In genomic region chr5:75335952-75336624, GRCh38 we compare ENCODE assay signal across 8 cellular contexts. TPM values are rescaled to one million over a fixed set of nuclear protein-coding genes. Genes with fewer than 3 reads are reported as not detected.
DNase-seq lines count a peak whose midpoint lies in the region; ATAC-seq, FAIRE-seq and TF ChIP-seq lines count a peak whose summit lies in the region.

No MANE protein-coding gene starts in this region.

- H3K27me3 Mint-ChIP-seq in stimulated activated memory B cell treated with anti-CD40 and anti-IgM and Interleukin-4, amounts not matched to agents 10 μg/mL and 1 μg/mL and 100 μg/mL, for 72 hours, result no peaks in the 10 kb centered on the region

- peaks cover 0 to 6% of the 10 kb centered on the region in 2 donors for H3K4me1 ChIP-seq in kidney (ENCODE audit: control insufficient read depth in 1 of 2, insufficient read depth in 1 of 2, low read depth in 1 of 2, low read length in 2 of 2)

- peak overlapping the region; percentile 90 to 91 for H3K4me3 ChIP-seq in kidney (ENCODE audit: low read length in 2 of 2)

- intact Hi-C loops in kidney (cut with DNase I), result no loop called here

- no peaks in the 10 kb centered on the region for H3K9me3 ChIP-seq in kidney (ENCODE audit: control insufficient read depth in 1 of 2, low read length in 2 of 2)

- peaks cover 12% of the 10 kb centered on the region for H3K36me3 Mint-ChIP-seq in stimulated activated memory B cell treated with anti-CD40 and anti-IgM and Interleukin-4, amounts not matched to agents 10 μg/mL and 1 μg/mL and 100 μg/mL, for 72 hours

- H3K4me3 Mint-ChIP-seq in stimulated activated memory B cell treated with anti-CD40 and anti-IgM and Interleukin-4, amounts not matched to agents 10 μg/mL and 1 μg/mL and 100 μg/mL, for 72 hours, result no peak overlapping the region

- DNase-seq in NCI-H1436 (lab: John Stamatoyannopoulos, UW) (peak; percentile 56), NCI-H1436 treated with DMSO at 0.1 percent for 48 hours (lab: John Stamatoyannopoulos, UW) (no peak), NCI-H82 treated with DMSO at 0.1 percent for 48 hours (lab: John Stamatoyannopoulos, UW; ENCODE audit: unreplicated experiment) (peak; percentile 79), caudate nucleus (lab: John Stamatoyannopoulos, UW) (peak in 8 of 61 donors; percentile 24 to 73 (median 56)), kidney (no peak), cortex of kidney (lab: John Stamatoyannopoulos, UW) (no peak)

- peak; percentile 3 for ATAC-seq in HG03378 (IDR thresholded peaks at IDR 0.05; ENCODE audit: unreplicated experiment)
- ATAC-seq in stimulated activated memory B cell treated with anti-CD40 and anti-IgM and Interleukin-4, amounts not matched to agents 10 μg/mL and 1 μg/mL and 100 μg/mL, for 72 hours, result peak; percentile 0

- no peaks in the 10 kb centered on the region for H3K9me3 Mint-ChIP-seq in stimulated activated memory B cell treated with anti-CD40 and anti-IgM and Interleukin-4, amounts not matched to agents 10 μg/mL and 1 μg/mL and 100 μg/mL, for 72 hours

- H3K9ac ChIP-seq in kidney (ENCODE audit: low read length in 2 of 2), result peak overlapping the region; percentile 83 to 84

- H3K36me3 ChIP-seq in kidney (ENCODE audit: control insufficient read depth in 1 of 2, insufficient read depth in 2 of 2, low read length in 2 of 2), result no peaks in the 10 kb centered on the region

- H3K27ac Mint-ChIP-seq in stimulated activated memory B cell treated with anti-CD40 and anti-IgM and Interleukin-4, amounts not matched to agents 10 μg/mL and 1 μg/mL and 100 μg/mL, for 72 hours, result no peak overlapping the region

- peaks cover 20% of the 10 kb centered on the region for H3K4me1 Mint-ChIP-seq in stimulated activated memory B cell treated with anti-CD40 and anti-IgM and Interleukin-4, amounts not matched to agents 10 μg/mL and 1 μg/mL and 100 μg/mL, for 72 hours

- H3K27ac ChIP-seq in caudate nucleus (ENCODE audit: low read depth, low read length) (peak overlapping the region; percentile 83), kidney (ENCODE audit: low read depth in 2 of 2, low read length in 2 of 2) (peak overlapping the region; percentile 83 to 88)

- no peak for FAIRE-seq in kidney (lab: Jason Lieb, UNC)

- peak; percentile 43 for TF ChIP-seq CTCF in kidney (IDR thresholded peaks at IDR 0.05; ENCODE audit: borderline replicate concordance, extremely low read depth, insufficient read depth)

RNA-seq across cellular contexts. Expression of gene HMGCR, which starts 0.9 kb away (rescaled TPM):
- total RNA-seq in kidney, result 39.0 TPM
- polyA plus RNA-seq in kidney (ENCODE audit: insufficient read depth, low read depth, low replicate concordance), result 16.4 TPM

Comparison
In these comparisons a context has a peak if more than half of its experiments do, and no peak if none do; other contexts are left out.
1. DNase-seq: peak in NCI-H1436 (single experiment) and NCI-H82 treated with DMSO at 0.1 percent for 48 hours (single experiment); none in NCI-H1436 treated with DMSO at 0.1 percent for 48 hours (single experiment), kidney (single experiment) and cortex of kidney (single experiment).